1 cellular context compared by ENCODE assay signal in the genomic region with DNA sequence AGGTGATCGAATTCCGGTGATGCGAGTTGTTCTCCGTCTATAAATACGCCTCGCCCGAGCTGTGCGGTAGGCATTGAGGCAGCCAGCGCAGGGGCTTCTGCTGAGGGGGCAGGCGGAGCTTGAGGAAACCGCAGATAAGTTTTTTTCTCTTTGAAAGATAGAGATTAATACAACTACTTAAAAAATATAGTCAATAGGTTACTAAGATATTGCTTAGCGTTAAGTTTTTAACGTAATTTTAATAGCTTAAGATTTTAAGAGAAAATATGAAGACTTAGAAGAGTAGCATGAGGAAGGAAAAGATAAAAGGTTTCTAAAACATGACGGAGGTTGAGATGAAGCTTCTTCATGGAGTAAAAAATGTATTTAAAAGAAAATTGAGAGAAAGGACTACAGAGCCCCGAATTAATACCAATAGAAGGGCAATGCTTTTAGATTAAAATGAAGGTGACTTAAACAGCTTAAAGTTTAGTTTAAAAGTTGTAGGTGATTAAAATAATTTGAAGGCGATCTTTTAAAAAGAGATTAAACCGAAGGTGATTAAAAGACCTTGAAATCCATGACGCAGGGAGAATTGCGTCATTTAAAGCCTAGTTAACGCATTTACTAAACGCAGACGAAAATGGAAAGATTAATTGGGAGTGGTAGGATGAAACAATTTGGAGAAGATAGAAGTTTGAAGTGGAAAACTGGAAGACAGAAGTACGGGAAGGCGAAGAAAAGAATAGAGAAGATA.
TF ChIP-seq lines count a peak whose summit lies in the region.

Gene MALAT1, plus strand, starts transcription at position 69 of the 736 bp plus-strand sequence.

TF ChIP-seq in HepG2, 621 proteins besides CTCF, POLR2A, EP300 and RAD21 (continued from another document and continues in another):
- TF ChIP-seq, protein P1, sequence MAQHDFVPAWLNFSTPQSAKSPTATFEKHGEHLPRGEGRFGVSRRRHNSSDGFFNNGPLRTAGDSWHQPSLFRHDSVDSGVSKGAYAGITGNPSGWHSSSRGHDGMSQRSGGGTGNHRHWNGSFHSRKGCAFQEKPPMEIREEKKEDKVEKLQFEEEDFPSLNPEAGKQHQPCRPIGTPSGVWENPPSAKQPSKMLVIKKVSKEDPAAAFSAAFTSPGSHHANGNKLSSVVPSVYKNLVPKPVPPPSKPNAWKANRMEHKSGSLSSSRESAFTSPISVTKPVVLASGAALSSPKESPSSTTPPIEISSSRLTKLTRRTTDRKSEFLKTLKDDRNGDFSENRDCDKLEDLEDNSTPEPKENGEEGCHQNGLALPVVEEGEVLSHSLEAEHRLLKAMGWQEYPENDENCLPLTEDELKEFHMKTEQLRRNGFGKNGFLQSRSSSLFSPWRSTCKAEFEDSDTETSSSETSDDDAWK (CRISPR knock-in tag; IDR thresholded peaks at IDR 0.05), result no peak
- 0 out of 2 replicates have a peak, but pooled peaks have one; percentile 44 for TF ChIP-seq PHF20 (CRISPR knock-in tag; IDR thresholded peaks at IDR 0.05)
- TF ChIP-seq POLR2G (IDR thresholded peaks at IDR 0.05; ENCODE audit: low read depth, low read length), result peak; percentile 100
- TF ChIP-seq SAP130 (CRISPR knock-in tag; IDR thresholded peaks at IDR 0.05; ENCODE audit: low read depth), result peak; percentile 95
- peak; percentile 65; the same call in 1 of the 2 replicates for TF ChIP-seq E2F5 (CRISPR knock-in tag; conservative IDR thresholded peaks at IDR 0.05)
- 0 out of 2 replicates have a peak, but pooled peaks have one; percentile 18 for TF ChIP-seq ZNF724P (CRISPR knock-in tag; IDR thresholded peaks at IDR 0.05; ENCODE audit: borderline replicate concordance)
- TF ChIP-seq ZNF550 (CRISPR knock-in tag; IDR thresholded peaks at IDR 0.05; ENCODE audit: borderline replicate concordance), result no peak
- no peak for TF ChIP-seq SMARCE1 (IDR thresholded peaks at IDR 0.05; ENCODE audit: borderline replicate concordance)
- TF ChIP-seq, protein P2, sequence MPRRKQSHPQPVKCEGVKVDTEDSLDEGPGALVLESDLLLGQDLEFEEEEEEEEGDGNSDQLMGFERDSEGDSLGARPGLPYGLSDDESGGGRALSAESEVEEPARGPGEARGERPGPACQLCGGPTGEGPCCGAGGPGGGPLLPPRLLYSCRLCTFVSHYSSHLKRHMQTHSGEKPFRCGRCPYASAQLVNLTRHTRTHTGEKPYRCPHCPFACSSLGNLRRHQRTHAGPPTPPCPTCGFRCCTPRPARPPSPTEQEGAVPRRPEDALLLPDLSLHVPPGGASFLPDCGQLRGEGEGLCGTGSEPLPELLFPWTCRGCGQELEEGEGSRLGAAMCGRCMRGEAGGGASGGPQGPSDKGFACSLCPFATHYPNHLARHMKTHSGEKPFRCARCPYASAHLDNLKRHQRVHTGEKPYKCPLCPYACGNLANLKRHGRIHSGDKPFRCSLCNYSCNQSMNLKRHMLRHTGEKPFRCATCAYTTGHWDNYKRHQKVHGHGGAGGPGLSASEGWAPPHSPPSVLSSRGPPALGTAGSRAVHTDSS (CRISPR knock-in tag; conservative IDR thresholded peaks at IDR 0.05), result no peak
- TF ChIP-seq, protein P3, sequence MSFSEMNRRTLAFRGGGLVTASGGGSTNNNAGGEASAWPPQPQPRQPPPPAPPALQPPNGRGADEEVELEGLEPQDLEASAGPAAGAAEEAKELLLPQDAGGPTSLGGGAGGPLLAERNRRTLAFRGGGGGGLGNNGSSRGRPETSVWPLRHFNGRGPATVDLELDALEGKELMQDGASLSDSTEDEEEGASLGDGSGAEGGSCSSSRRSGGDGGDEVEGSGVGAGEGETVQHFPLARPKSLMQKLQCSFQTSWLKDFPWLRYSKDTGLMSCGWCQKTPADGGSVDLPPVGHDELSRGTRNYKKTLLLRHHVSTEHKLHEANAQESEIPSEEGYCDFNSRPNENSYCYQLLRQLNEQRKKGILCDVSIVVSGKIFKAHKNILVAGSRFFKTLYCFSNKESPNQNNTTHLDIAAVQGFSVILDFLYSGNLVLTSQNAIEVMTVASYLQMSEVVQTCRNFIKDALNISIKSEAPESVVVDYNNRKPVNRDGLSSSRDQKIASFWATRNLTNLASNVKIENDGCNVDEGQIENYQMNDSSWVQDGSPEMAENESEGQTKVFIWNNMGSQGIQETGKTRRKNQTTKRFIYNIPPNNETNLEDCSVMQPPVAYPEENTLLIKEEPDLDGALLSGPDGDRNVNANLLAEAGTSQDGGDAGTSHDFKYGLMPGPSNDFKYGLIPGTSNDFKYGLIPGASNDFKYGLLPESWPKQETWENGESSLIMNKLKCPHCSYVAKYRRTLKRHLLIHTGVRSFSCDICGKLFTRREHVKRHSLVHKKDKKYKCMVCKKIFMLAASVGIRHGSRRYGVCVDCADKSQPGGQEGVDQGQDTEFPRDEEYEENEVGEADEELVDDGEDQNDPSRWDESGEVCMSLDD (CRISPR knock-in tag; IDR thresholded peaks at IDR 0.05; ENCODE audit: borderline replicate concordance), result peak; percentile 85
- no peak for TF ChIP-seq TCF7L2 (IDR thresholded peaks at IDR 0.05; ENCODE audit: low read depth, low read length)
- peak; percentile 76 for TF ChIP-seq CREM (IDR thresholded peaks at IDR 0.05)
- no peak for TF ChIP-seq CREM (CRISPR knock-in tag; IDR thresholded peaks at IDR 0.05)
- TF ChIP-seq SMAD9 (CRISPR knock-in tag; IDR thresholded peaks at IDR 0.05), result no peak
- TF ChIP-seq ZNF121 (CRISPR knock-in tag; IDR thresholded peaks at IDR 0.05), result no peak
- peak; percentile 77 for TF ChIP-seq ZNF12 (CRISPR knock-in tag; IDR thresholded peaks at IDR 0.05)
- peak; percentile 81 for TF ChIP-seq ELF4 (CRISPR knock-in tag; IDR thresholded peaks at IDR 0.05; ENCODE audit: borderline replicate concordance)
- TF ChIP-seq ARNT2 (CRISPR knock-in tag; IDR thresholded peaks at IDR 0.05; ENCODE audit: low read depth), result peak; percentile 31; the same call in 1 of the 2 replicates
- no peak for TF ChIP-seq PHB2 (IDR thresholded peaks at IDR 0.05; ENCODE audit: partially characterized antibody)
- TF ChIP-seq FOXM1 (CRISPR knock-in tag; IDR thresholded peaks at IDR 0.05), result no peak
- TF ChIP-seq AGO2 (optimal IDR thresholded peaks at IDR 0.05; ENCODE audit: low read depth, low read length), result no peak
- TF ChIP-seq ZNF549 (CRISPR knock-in tag; IDR thresholded peaks at IDR 0.05), result no peak
- TF ChIP-seq, protein P4, sequence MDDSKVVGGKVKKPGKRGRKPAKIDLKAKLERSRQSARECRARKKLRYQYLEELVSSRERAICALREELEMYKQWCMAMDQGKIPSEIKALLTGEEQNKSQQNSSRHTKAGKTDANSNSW (CRISPR knock-in tag; IDR thresholded peaks at IDR 0.05; ENCODE audit: borderline replicate concordance), result no peak
- peak; percentile 66; the same call in 1 of the 2 replicates for TF ChIP-seq ZBTB7B (CRISPR knock-in tag; IDR thresholded peaks at IDR 0.05)
- no peak for TF ChIP-seq HNRNPLL (IDR thresholded peaks at IDR 0.05; ENCODE audit: low read depth, low read length, poor library complexity, severe bottlenecking)
- no peak for TF ChIP-seq FOXP1 (IDR thresholded peaks at IDR 0.05)
- peak; percentile 54; the same call in 1 of the 2 replicates for TF ChIP-seq FOXP1 (CRISPR knock-in tag; IDR thresholded peaks at IDR 0.05)
- peak; percentile 70 for TF ChIP-seq XRCC5 (optimal IDR thresholded peaks at IDR 0.05; ENCODE audit: low read length)
- TF ChIP-seq SP1 (IDR thresholded peaks at IDR 0.05), result no peak
- TF ChIP-seq SP1 (CRISPR knock-in tag; IDR thresholded peaks at IDR 0.05), result peak; percentile 81
- TF ChIP-seq ZSCAN25 (CRISPR knock-in tag; IDR thresholded peaks at IDR 0.05), result peak; percentile 62; the same call in 1 of the 2 replicates
- TF ChIP-seq ZNF142 (CRISPR knock-in tag; IDR thresholded peaks at IDR 0.05), result peak; percentile 78
- TF ChIP-seq IRF9 (CRISPR knock-in tag; IDR thresholded peaks at IDR 0.05; ENCODE audit: borderline replicate concordance), result peak; percentile 55; the same call in 1 of the 2 replicates
- peak; percentile 87; the same call in 1 of the 2 replicates for TF ChIP-seq MAZ (IDR thresholded peaks at IDR 0.05; ENCODE audit: borderline replicate concordance, low read depth, low read length)
- TF ChIP-seq MAZ (CRISPR knock-in tag; IDR thresholded peaks at IDR 0.05; ENCODE audit: low read depth), result peak; percentile 74; the same call in 1 of the 2 replicates
- TF ChIP-seq CC2D1A (CRISPR knock-in tag; IDR thresholded peaks at IDR 0.05), result no peak
- no peak for TF ChIP-seq FOXC1 (CRISPR knock-in tag; IDR thresholded peaks at IDR 0.05; ENCODE audit: borderline replicate concordance)
- TF ChIP-seq SMC3 (IDR thresholded peaks at IDR 0.05; ENCODE audit: low read length), result no peak
- TF ChIP-seq IRX3 (CRISPR knock-in tag; IDR thresholded peaks at IDR 0.05; ENCODE audit: borderline replicate concordance, low read depth), result no peak; the same call in 1 of the 2 replicates
- TF ChIP-seq, protein P5, sequence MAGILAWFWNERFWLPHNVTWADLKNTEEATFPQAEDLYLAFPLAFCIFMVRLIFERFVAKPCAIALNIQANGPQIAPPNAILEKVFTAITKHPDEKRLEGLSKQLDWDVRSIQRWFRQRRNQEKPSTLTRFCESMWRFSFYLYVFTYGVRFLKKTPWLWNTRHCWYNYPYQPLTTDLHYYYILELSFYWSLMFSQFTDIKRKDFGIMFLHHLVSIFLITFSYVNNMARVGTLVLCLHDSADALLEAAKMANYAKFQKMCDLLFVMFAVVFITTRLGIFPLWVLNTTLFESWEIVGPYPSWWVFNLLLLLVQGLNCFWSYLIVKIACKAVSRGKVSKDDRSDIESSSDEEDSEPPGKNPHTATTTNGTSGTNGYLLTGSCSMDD (CRISPR knock-in tag; IDR thresholded peaks at IDR 0.05), result no peak
- no peak for TF ChIP-seq FUBP1 (CRISPR knock-in tag; IDR thresholded peaks at IDR 0.05; ENCODE audit: borderline replicate concordance)
- peak; percentile 75; the same call in 1 of the 2 replicates for TF ChIP-seq ERF (CRISPR knock-in tag; IDR thresholded peaks at IDR 0.05)
- 0 out of 2 replicates have a peak, but pooled peaks have one; percentile 11 for TF ChIP-seq MTF1 (CRISPR knock-in tag; IDR thresholded peaks at IDR 0.05)
